Comparison of ENCODE assay signal across 24 cellular contexts in the genomic region with DNA sequence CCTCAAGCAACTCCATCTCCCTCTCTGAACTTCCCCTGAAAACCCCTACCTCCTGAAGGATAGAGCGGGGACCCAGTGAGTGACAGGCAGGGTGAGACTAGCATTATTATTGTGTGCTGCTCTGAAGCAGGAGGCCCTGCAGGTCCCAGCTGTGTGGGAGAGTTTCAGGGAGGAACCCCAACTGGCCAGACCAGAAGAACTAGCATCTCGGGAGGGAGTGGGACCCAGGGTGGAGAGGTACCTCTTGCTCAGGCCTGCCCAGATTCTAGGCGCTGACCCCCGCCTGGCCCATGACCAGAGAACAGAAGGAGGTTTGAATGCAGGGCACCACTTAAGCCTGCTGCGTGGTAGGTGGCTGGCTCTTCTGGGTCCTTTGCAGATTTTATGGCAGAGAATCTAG. TPM values are rescaled to one million over a fixed set of nuclear protein-coding genes. Genes with fewer than 3 reads are reported as not detected.
DNase-seq lines count a peak whose midpoint lies in the region; ATAC-seq, FAIRE-seq and TF ChIP-seq lines count a peak whose summit lies in the region.
"Had no signal": no experiment of that assay in that cellular context is flagged by ENCODE, and none has a peak within 500 bp of the region (broad histone marks: within the 10 kb centered on the region; RNA-seq: fewer than 3 reads in every experiment).

No MANE protein-coding gene starts in this region.

- peak overlapping the region in 19 of 21 experiments; percentile 5 to 94 (median 70) for H3K27ac ChIP-seq in skin epidermis
- H3K27ac ChIP-seq: KMS-11, ovary, right atrium auricular region had no signal

- H3K4me3 Mint-ChIP-seq in activated T-cell treated with anti-CD3 and anti-CD28 coated beads, Interleukin-2, amount 50 U/mL, for 24 hours: no peak overlapping the region
- H3K4me3 Mint-ChIP-seq in activated T-cell treated with anti-CD3 and anti-CD28 coated beads, Interleukin-2, amount 50 U/mL, for 4 hours: no peak overlapping the region
- H3K4me3 Mint-ChIP-seq: activated CD8-positive, alpha-beta memory T cell treated with anti-CD3 and anti-CD28 coated beads, Interleukin-2, amount 10 ng/mL, durations not matched to agents 7 days and 5 days; activated T-helper 17 cell treated with anti-CD3 and anti-CD28 coated beads, Interleukin-2, amount 50 U/mL, for 72 hours; dendritic cell treated with granulocyte-macrophage colony-stimulating factor and Interleukin-4, amounts not matched to agents 40 ng/mL and 50 ng/mL, for 4 days had no signal

- no peaks in the 10 kb centered on the region for H3K36me3 ChIP-seq in bronchial epithelial cell (ENCODE audit: control insufficient read depth, insufficient read depth, low read length)
- H3K36me3 ChIP-seq: ovary, right atrium auricular region had no signal

- peak overlapping the region; percentile 83 for H3K27ac Mint-ChIP-seq in activated T-cell treated with anti-CD3 and anti-CD28 coated beads, Interleukin-2, amount 50 U/mL, for 24 hours
- H3K27ac Mint-ChIP-seq: activated CD8-positive, alpha-beta memory T cell treated with anti-CD3 and anti-CD28 coated beads, Interleukin-2, amount 10 ng/mL, durations not matched to agents 7 days and 5 days; activated T-helper 17 cell treated with anti-CD3 and anti-CD28 coated beads, Interleukin-2, amount 50 U/mL, for 72 hours; dendritic cell treated with granulocyte-macrophage colony-stimulating factor and Interleukin-4, amounts not matched to agents 40 ng/mL and 50 ng/mL, for 4 days had no signal

- peaks cover 74% of the 10 kb centered on the region for H3K4me1 Mint-ChIP-seq in activated T-cell treated with anti-CD3 and anti-CD28 coated beads, Interleukin-2, amount 50 U/mL, for 24 hours (ENCODE audit: low read depth)
- H3K4me1 Mint-ChIP-seq in activated T-cell treated with anti-CD3 and anti-CD28 coated beads, Interleukin-2, amount 50 U/mL, for 4 hours (ENCODE audit: low read depth): peaks cover 53% of the 10 kb centered on the region

- no peak for FAIRE-seq in bronchial epithelial cell (lab: Jason Lieb, UNC)
- FAIRE-seq: frontal cortex had no signal

- no peaks in the 10 kb centered on the region for H3K27me3 ChIP-seq in bronchial epithelial cell (ENCODE audit: control insufficient read depth, insufficient read depth, low read length)
- H3K27me3 ChIP-seq: ovary, right atrium auricular region had no signal

- no peak for ATAC-seq in activated T-cell treated with anti-CD3 and anti-CD28 coated beads, Interleukin-2, amount 50 U/mL, for 4 hours
- ATAC-seq in omental fat pad (ENCODE audit: low FRiP score): no peak
- ATAC-seq: activated CD8-positive, alpha-beta memory T cell treated with anti-CD3 and anti-CD28 coated beads, Interleukin-2, amount 10 ng/mL, durations not matched to agents 7 days and 5 days had no signal

- TF ChIP-seq CTCF in bronchial epithelial cell (IDR thresholded peaks at IDR 0.05; ENCODE audit: insufficient read depth, low read length, severe bottlenecking): no peak
- no peak for TF ChIP-seq CTCF in omental fat pad (IDR thresholded peaks at IDR 0.05)

- H3K4me3 ChIP-seq in bronchial epithelial cell (ENCODE audit: low read depth, low read length) (no peak overlapping the region), skin epidermis (no peak overlapping the region)
- H3K4me3 ChIP-seq: ovary, right atrium auricular region had no signal

- peaks cover 8% of the 10 kb centered on the region for H3K36me3 Mint-ChIP-seq in activated T-cell treated with anti-CD3 and anti-CD28 coated beads, Interleukin-2, amount 50 U/mL, for 24 hours (ENCODE audit: low read depth)
- H3K36me3 Mint-ChIP-seq in activated T-cell treated with anti-CD3 and anti-CD28 coated beads, Interleukin-2, amount 50 U/mL, for 4 hours (ENCODE audit: insufficient read depth): peaks cover 4% of the 10 kb centered on the region
- H3K36me3 Mint-ChIP-seq: activated CD8-positive, alpha-beta memory T cell treated with anti-CD3 and anti-CD28 coated beads, Interleukin-2, amount 10 ng/mL, durations not matched to agents 7 days and 5 days had no signal

- no peaks in the 10 kb centered on the region for H3K9me3 Mint-ChIP-seq in activated T-cell treated with anti-CD3 and anti-CD28 coated beads, Interleukin-2, amount 50 U/mL, for 24 hours
- H3K9me3 Mint-ChIP-seq in activated T-cell treated with anti-CD3 and anti-CD28 coated beads, Interleukin-2, amount 50 U/mL, for 4 hours: no peaks in the 10 kb centered on the region
- H3K9me3 Mint-ChIP-seq: dendritic cell treated with granulocyte-macrophage colony-stimulating factor and Interleukin-4, amounts not matched to agents 40 ng/mL and 50 ng/mL, for 4 days had no signal

- H3K27me3 Mint-ChIP-seq in activated T-cell treated with anti-CD3 and anti-CD28 coated beads, Interleukin-2, amount 50 U/mL, for 24 hours: no peaks in the 10 kb centered on the region
- no peaks in the 10 kb centered on the region for H3K27me3 Mint-ChIP-seq in activated T-cell treated with anti-CD3 and anti-CD28 coated beads, Interleukin-2, amount 50 U/mL, for 4 hours (ENCODE audit: low read depth)
- H3K27me3 Mint-ChIP-seq: activated CD8-positive, alpha-beta memory T cell treated with anti-CD3 and anti-CD28 coated beads, Interleukin-2, amount 10 ng/mL, durations not matched to agents 7 days and 5 days; activated T-helper 17 cell treated with anti-CD3 and anti-CD28 coated beads, Interleukin-2, amount 50 U/mL, for 72 hours had no signal

- no peak for DNase-seq in activated T-cell treated with anti-CD3 and anti-CD28 coated beads, Interleukin-2, amount 50 U/mL, for 24 hours
- DNase-seq in activated T-cell treated with anti-CD3 and anti-CD28 coated beads, Interleukin-2, amount 50 U/mL, for 4 hours: no peak
- DNase-seq in bronchial epithelial cell (ENCODE audit: low read depth) (peak; percentile 63), omental fat pad (ENCODE audit: low spot score) (no peak), NCI-H748 treated with DMSO at 0.1 percent for 48 hours (lab: John Stamatoyannopoulos, UW) (no peak)
- DNase-seq: activated CD8-positive, alpha-beta memory T cell treated with anti-CD3 and anti-CD28 coated beads, Interleukin-2, amount 10 ng/mL, durations not matched to agents 7 days and 5 days; Calu3; H7; NCI-H187; NCI-H2227 treated with DMSO at 0.1 percent for 48 hours; NCI-H774; ovary; Right ventricle myocardium superior; SW 1271 had no signal

RNA-seq across cellular contexts. Expression of a gene that starts 5.7 kb away (rescaled TPM):
- 1 to 10 TPM; 1.5 to 3.1 (median 2.2) TPM for total RNA-seq in activated T-cell treated with anti-CD3 and anti-CD28 coated beads, Interleukin-2, amount 50 U/mL, for 4 hours
- total RNA-seq in bronchial epithelial cell (6.6 and 87.9 TPM in 2 replicates), omental fat pad (10 to 100 TPM in 1 of 4 donors, 1 to 10 TPM in 1, under 1 TPM in 1, not detected in 1; 0.47 to 26.4 (median 1.9) TPM)
- total RNA-seq: A172, H7, OCI-LY7 had no signal

RNA-seq across cellular contexts. Expression of a gene that starts 33.5 kb away (rescaled TPM):
- total RNA-seq in activated T-cell treated with anti-CD3 and anti-CD28 coated beads, Interleukin-2, amount 50 U/mL, for 4 hours: 10 to 100 TPM; 17.0 to 33.7 (median 26.2) TPM
- total RNA-seq in bronchial epithelial cell: 7.9 and 32.3 TPM in 2 replicates
- total RNA-seq in omental fat pad: 1 to 10 TPM; 2.0 to 8.7 (median 3.9) TPM

RNA-seq across cellular contexts. Expression of a gene that starts 55.9 kb away (rescaled TPM):
- 10 to 100 TPM; 29.3 to 36.8 (median 33.7) TPM for total RNA-seq in activated T-cell treated with anti-CD3 and anti-CD28 coated beads, Interleukin-2, amount 50 U/mL, for 4 hours
- 179 and 183 TPM in 2 replicates for total RNA-seq in bronchial epithelial cell
- 10 to 100 TPM; 32.4 to 52.3 (median 41.3) TPM for total RNA-seq in omental fat pad

RNA-seq across cellular contexts. Expression of a gene that starts 56.4 kb away (rescaled TPM):
- total RNA-seq in activated T-cell treated with anti-CD3 and anti-CD28 coated beads, Interleukin-2, amount 50 U/mL, for 4 hours: not detected
- total RNA-seq in bronchial epithelial cell (0.26 TPM in 1 of 2 replicates, not detected in the other), omental fat pad (not detected)
- total RNA-seq: A172; activated CD8-positive, alpha-beta memory T cell treated with anti-CD3 and anti-CD28 coated beads, Interleukin-2, amount 10 ng/mL, durations not matched to agents 7 days and 5 days; activated T-helper 17 cell treated with anti-CD3 and anti-CD28 coated beads, Interleukin-2, amount 50 U/mL, for 72 hours; Calu3; frontal cortex; H7; kidney epithelial cell; myocyte; OCI-LY7; ovary; right atrium auricular region; Right ventricle myocardium superior had no signal
